ENCODE assay signal across 7 cellular contexts in genomic region chr16:88442435-88442810, GRCh38.
"Had no signal": no experiment of that assay in that cellular context is flagged by ENCODE, and none has a peak within 500 bp of the region (broad histone marks: within the 10 kb centered on the region; RNA-seq: fewer than 3 reads in every experiment).

No MANE protein-coding gene starts in this region.

- H3K9me3 ChIP-seq: adrenal gland, gastroesophageal sphincter, thyroid gland, uterus had no signal

- H3K27ac ChIP-seq: adrenal gland, coronary artery, gastroesophageal sphincter, skin epidermis, thyroid gland, uterus had no signal

- H3K27me3 ChIP-seq: adrenal gland, thyroid gland, uterus had no signal

- FAIRE-seq: kidney had no signal

- H3K36me3 ChIP-seq: adrenal gland, gastroesophageal sphincter, thyroid gland, uterus had no signal

- H3K4me1 ChIP-seq: adrenal gland had no signal

- H3K4me3 ChIP-seq: adrenal gland, coronary artery, gastroesophageal sphincter, skin epidermis, thyroid gland, uterus had no signal
